Comparison of ENCODE assay signal across 19 cellular contexts in genomic region chr1:228066891-228067654, GRCh38. TPM values are rescaled to one million over a fixed set of nuclear protein-coding genes. Genes with fewer than 3 reads are reported as not detected.
A peak's percentile ranks its signal among the peaks of the same experiment; 100 is the strongest.
DNase-seq lines count a peak whose midpoint lies in the region; ATAC-seq and TF ChIP-seq lines count a peak whose summit lies in the region.
"Had no signal": no experiment of that assay in that cellular context is flagged by ENCODE, and none has a peak within 500 bp of the region (broad histone marks: within the 10 kb centered on the region; RNA-seq: fewer than 3 reads in every experiment).

No MANE protein-coding gene starts in this region.

- H3K4me3 ChIP-seq in right atrium auricular region, result no peak overlapping the region
- H3K4me3 ChIP-seq in osteoblast (ENCODE audit: insufficient read depth, low read length), result no peak overlapping the region
- no peak overlapping the region for H3K4me3 ChIP-seq in aorta (ENCODE audit: low read length in 2 of 2)
- H3K4me3 ChIP-seq: GM12878, MG63 had no signal

- ATAC-seq in Right ventricle myocardium inferior (no peak), aorta (ENCODE audit: low FRiP score) (no peak)
- ATAC-seq: GM12878 had no signal

- no peak overlapping the region for H2AFZ ChIP-seq in osteoblast (ENCODE audit: low read length)

- intact Hi-C loops in Right ventricle myocardium inferior (cut with DNase I) (no loop called here), aorta (cut with DNase I) (no loop called here)

- TF ChIP-seq CTCF in right atrium auricular region (IDR thresholded peaks at IDR 0.05) (no peak), osteoblast (IDR thresholded peaks at IDR 0.05; ENCODE audit: extremely low read depth, low read depth, low read length) (no peak)

- no peak overlapping the region for H3K27ac ChIP-seq in right atrium auricular region
- H3K27ac ChIP-seq in osteoblast (ENCODE audit: low read depth, low read length), result no peak overlapping the region
- no peak overlapping the region for H3K27ac ChIP-seq in aorta (ENCODE audit: low read depth in 1 of 2, low read length in 2 of 2)

- H3K27me3 ChIP-seq in right atrium auricular region (peaks cover 0 to 15% of the 10 kb centered on the region in 2 donors), osteoblast (ENCODE audit: insufficient read depth, low read length) (peaks cover 14% of the 10 kb centered on the region), aorta (ENCODE audit: control insufficient read depth in 1 of 2, insufficient read depth in 2 of 2, low read length in 1 of 2) (no peaks in the 10 kb centered on the region)

- H3K4me1 ChIP-seq in right atrium auricular region (no peaks in the 10 kb centered on the region), osteoblast (ENCODE audit: insufficient read depth, low read length) (no peaks in the 10 kb centered on the region), aorta (ENCODE audit: control insufficient read depth in 1 of 2, insufficient read depth in 2 of 2, low read length in 2 of 2) (no peaks in the 10 kb centered on the region)
- H3K4me1 ChIP-seq: BE2C had no signal

- no peaks in the 10 kb centered on the region for H3K79me2 ChIP-seq in osteoblast (ENCODE audit: insufficient read depth, low read length)

- no peaks in the 10 kb centered on the region for H4K20me1 ChIP-seq in osteoblast (ENCODE audit: insufficient read depth, low read length)

- DNase-seq in Right ventricle myocardium inferior (ENCODE audit: missing footprints) (peak; percentile 21), right atrium auricular region (ENCODE audit: low spot score) (no peak), islet precursor cell (peak; percentile 52), osteoblast (ENCODE audit: insufficient read length, low spot score, missing footprints) (peak; percentile 44), aorta (peak; percentile 34 to 61), NCI-H774 (lab: John Stamatoyannopoulos, UW) (no peak), NOMO-1 treated with DMSO at 0.1 percent for 48 hours (lab: John Stamatoyannopoulos, UW; ENCODE audit: unreplicated experiment) (no peak)
- DNase-seq: BE2C; CD4-positive, CD25-positive, alpha-beta regulatory T cell; DMS79; H9; HFFc6; MG63; NCI-H1048; NCI-H1417 treated with DMSO at 0.1 percent for 48 hours; NCI-H187 treated with DMSO at 0.1 percent for 48 hours; NCI-H2107; NCI-H446 treated with DMSO at 0.1 percent for 48 hours had no signal

- no peaks in the 10 kb centered on the region for H3K9me3 ChIP-seq in right atrium auricular region
- no peaks in the 10 kb centered on the region for H3K9me3 ChIP-seq in osteoblast (ENCODE audit: low read depth, low read length)
- no peaks in the 10 kb centered on the region for H3K9me3 ChIP-seq in aorta (ENCODE audit: control insufficient read depth, low read length)
- H3K9me3 ChIP-seq: BE2C, MG63 had no signal

- H3K4me2 ChIP-seq in osteoblast (ENCODE audit: insufficient read depth, low read length), result no peak overlapping the region

- WGBS in aorta, 2 donors, result 49 to 54% methylated on average over 10 of the region's 10 CpGs

- no peaks in the 10 kb centered on the region for H3K36me3 ChIP-seq in right atrium auricular region
- no peaks in the 10 kb centered on the region for H3K36me3 ChIP-seq in osteoblast (ENCODE audit: insufficient read depth, low read length)
- no peaks in the 10 kb centered on the region for H3K36me3 ChIP-seq in aorta (ENCODE audit: control insufficient read depth in 1 of 2, insufficient read depth in 2 of 2, low read length in 1 of 2)
- H3K36me3 ChIP-seq: BE2C, MG63 had no signal

RNA-seq across cellular contexts. Expression of gene ARF1, which starts 15.4 kb away (rescaled TPM):
- total RNA-seq in Right ventricle myocardium inferior (281 TPM), right atrium auricular region (100 to 1,000 TPM; 375 to 422 TPM), osteoblast (231 and 248 TPM in 2 replicates), aorta (100 to 1,000 TPM; 291 to 356 TPM)
- polyA plus RNA-seq in aorta, result 100 to 1,000 TPM; 232 to 349 TPM

RNA-seq across cellular contexts. Expression of gene C1orf35, which starts 36.1 kb away (rescaled TPM):
- total RNA-seq in Right ventricle myocardium inferior (6.0 TPM), right atrium auricular region (1 to 10 TPM; 4.5 to 4.9 TPM), osteoblast (5.3 and 5.4 TPM in 2 replicates), aorta (10 to 100 TPM in 1 of 2 donors, 1 to 10 TPM in 1; 7.9 to 11.4 TPM)
- polyA plus RNA-seq in aorta, result 10 to 100 TPM in 1 of 2 donors, 1 to 10 TPM in 1; 3.6 to 36.2 TPM

RNA-seq across cellular contexts. Expression of gene MRPL55, which starts 42.0 kb away (rescaled TPM):
- 57.0 TPM for total RNA-seq in Right ventricle myocardium inferior
- 10 to 100 TPM; 76.6 to 81.2 TPM for total RNA-seq in right atrium auricular region
- total RNA-seq in osteoblast, result 34.5 and 51.4 TPM in 2 replicates
- 10 to 100 TPM; 27.4 to 35.4 TPM for total RNA-seq in aorta
- polyA plus RNA-seq in aorta, result 100 to 1,000 TPM in 1 of 2 donors, 10 to 100 TPM in 1; 41.8 to 152 TPM

Comparison
In these comparisons a context has a peak if more than half of its experiments do, and no peak if none do; other contexts are left out.
1. DNase-seq: peak in Right ventricle myocardium inferior (single experiment), islet precursor cell (single experiment), osteoblast (single experiment) and aorta (2 of 2); none in right atrium auricular region (single experiment), NCI-H774 (single experiment) and NOMO-1 treated with DMSO at 0.1 percent for 48 hours (single experiment).